In the genomic region with DNA sequence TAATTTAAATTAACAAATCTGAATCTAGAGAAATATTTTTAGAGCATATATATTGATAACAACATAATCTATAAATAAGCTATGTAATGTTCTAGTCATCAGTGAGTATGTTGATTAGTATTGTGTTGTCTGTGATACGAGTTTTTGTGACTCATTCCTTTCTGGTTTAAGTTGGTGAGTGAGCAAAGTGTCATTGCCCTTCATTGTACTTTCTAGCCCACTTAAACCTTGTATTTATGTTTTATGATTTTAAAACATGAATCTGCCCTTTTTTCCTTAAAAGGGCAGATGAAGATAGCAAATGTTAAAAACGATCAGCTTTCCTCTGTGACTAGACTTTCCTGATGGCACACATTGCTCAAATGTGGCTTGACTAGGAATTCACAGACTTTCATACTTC, we compare ENCODE assay signal across 12 cellular contexts. TPM values are rescaled to one million over a fixed set of nuclear protein-coding genes. Genes with fewer than 3 reads are reported as not detected.
A peak's percentile ranks its signal among the peaks of the same experiment; 100 is the strongest.
DNase-seq lines count a peak whose midpoint lies in the region; ATAC-seq and TF ChIP-seq lines count a peak whose summit lies in the region.
"Had no signal": no experiment of that assay in that cellular context is flagged by ENCODE, and none has a peak within 500 bp of the region (broad histone marks: within the 10 kb centered on the region; RNA-seq: fewer than 3 reads in every experiment).

No MANE protein-coding gene starts in this region.

- H3K4me1 Mint-ChIP-seq in CD4-positive, alpha-beta T cell (ENCODE audit: low read depth), result peaks cover 61% of the 10 kb centered on the region

- H3K4me3 ChIP-seq in ACC112 (ENCODE audit: low read depth, low read length) (no peak overlapping the region), GM23248 (no peak overlapping the region), adipocyte (ENCODE audit: low read length) (no peak overlapping the region), foreskin fibroblast (ENCODE audit: low read depth in 1 of 2, low read length in 2 of 2) (no peak overlapping the region)
- H3K4me3 ChIP-seq: pancreas had no signal

- no peaks in the 10 kb centered on the region for H3K27me3 Mint-ChIP-seq in CD4-positive, alpha-beta T cell

- DNase-seq in GM23248 (peak; percentile 83), adipocyte (ENCODE audit: low read depth) (peak; percentile 17), foreskin fibroblast (peak; percentile 56 to 66), cerebellum (ENCODE audit: low spot score) (no peak), NCI-H1436 (lab: John Stamatoyannopoulos, UW) (no peak)
- DNase-seq in CD4-positive, alpha-beta T cell, result no peak
- no peak for DNase-seq in stimulated activated naive CD4-positive, alpha-beta T cell treated with Interleukin-2 at 50 U/mL for 16 hours (lab: John Stamatoyannopoulos, UW)
- DNase-seq: NCI-H2029, NCI-H748 treated with DMSO at 0.1 percent for 48 hours, pancreas had no signal

- H3K4me2 ChIP-seq in GM23248 (ENCODE audit: unreplicated experiment), result no peak overlapping the region

- H3K79me2 ChIP-seq in ACC112 (ENCODE audit: control insufficient read depth, insufficient read depth, low read length, unreplicated experiment), result peaks cover 3% of the 10 kb centered on the region
- H3K79me2 ChIP-seq in GM23248 (ENCODE audit: insufficient read depth), result peaks cover 65% of the 10 kb centered on the region

- no peaks in the 10 kb centered on the region for H3K9me3 Mint-ChIP-seq in CD4-positive, alpha-beta T cell
- H3K9me3 Mint-ChIP-seq: T-helper 1 cell treated with Interleukin-12 subunit alpha and Interleukin-12 subunit beta and Interleukin-4 antibody, amounts not matched to agents 30 μg/mL and 1 μg/mL, for 36 hours had no signal

- H3K36me3 ChIP-seq in ACC112 (ENCODE audit: insufficient read depth, low read length), result no peaks in the 10 kb centered on the region
- no peaks in the 10 kb centered on the region for H3K36me3 ChIP-seq in GM23248 (ENCODE audit: low read depth)
- H3K36me3 ChIP-seq in adipocyte (ENCODE audit: control insufficient read depth, insufficient read depth, low read length, severe bottlenecking), result no peaks in the 10 kb centered on the region
- H3K36me3 ChIP-seq: pancreas had no signal

- H3K27me3 ChIP-seq in ACC112 (ENCODE audit: insufficient read depth, low read length) (no peaks in the 10 kb centered on the region), GM23248 (replicated peaks; ENCODE audit: insufficient read depth) (no peaks in the 10 kb centered on the region), adipocyte (replicated peaks; ENCODE audit: control insufficient read depth, insufficient read depth, low read length) (no peaks in the 10 kb centered on the region)
- no peaks in the 10 kb centered on the region for H3K27me3 ChIP-seq in CD4-positive, alpha-beta T cell (ENCODE audit: control insufficient read depth, insufficient read depth, low read length)
- H3K27me3 ChIP-seq: pancreas had no signal

- no peak overlapping the region for H3K27ac Mint-ChIP-seq in CD4-positive, alpha-beta T cell
- H3K27ac Mint-ChIP-seq: T-helper 1 cell treated with Interleukin-12 subunit alpha and Interleukin-12 subunit beta and Interleukin-4 antibody, amounts not matched to agents 30 μg/mL and 1 μg/mL, for 36 hours had no signal

- H3K36me3 Mint-ChIP-seq in CD4-positive, alpha-beta T cell (ENCODE audit: low read depth), result peaks cover 40% of the 10 kb centered on the region

- no peak for TF ChIP-seq CTCF in foreskin fibroblast (IDR thresholded peaks at IDR 0.05; ENCODE audit: low read depth, low read length)
- TF ChIP-seq CTCF in CD4-positive, alpha-beta T cell (IDR thresholded peaks at IDR 0.05), result no peak

- H2AFZ ChIP-seq in ACC112 (ENCODE audit: low read length, unreplicated experiment) (no peak overlapping the region), GM23248 (no peak overlapping the region)

- 0 to 1% methylated on average over 2 of the region's 2 CpGs for WGBS in GM23248 (ENCODE audit: low coverage in 1 of 2, low lambda C conversion rate in 2 of 2, missing lambda C conversion rate in 2 of 2), 2 experiments

- intact Hi-C loops in CD4-positive, alpha-beta T cell (cut with DNase I, micrococcal nuclease), result no loop called here

- H3K9me2 ChIP-seq in GM23248 (ENCODE audit: insufficient read depth), result no peaks in the 10 kb centered on the region

- H3F3A ChIP-seq in GM23248 (ENCODE audit: insufficient read depth), result peaks cover 27% of the 10 kb centered on the region

- H3K9ac ChIP-seq in GM23248 (0 out of 2 replicates have a peak overlapping the region, but pooled peaks have one; percentile 34), adipocyte (ENCODE audit: low read length) (no peak overlapping the region)

- ATAC-seq in CD4-positive, alpha-beta T cell (ENCODE audit: poor library complexity), result no peak
- ATAC-seq: pancreas had no signal

- in situ Hi-C loops in GM23248 (cut with MboI), result no loop called here

- H3K27ac ChIP-seq in ACC112 (ENCODE audit: low read depth, low read length) (peak overlapping the region; percentile 71), GM23248 (peak overlapping the region; percentile 58)
- H3K27ac ChIP-seq in CD4-positive, alpha-beta T cell (ENCODE audit: low read depth, low read length), result no peak overlapping the region
- H3K27ac ChIP-seq: pancreas had no signal

- POLR2A ChIA-PET in CD4-positive, alpha-beta T cell (lab: Charles Lee), result interaction anchor here (2.5 kb wide), 1 partner anchor 38 kb away, joined by 11 read pairs; a partner anchor contains a TSS

- CTCF ChIA-PET in CD4-positive, alpha-beta T cell (lab: Charles Lee), result interaction anchor here (0.7 kb wide), 1 partner anchor 36 kb away, joined by 3 read pairs; no protein-coding TSS in a partner anchor

- H3K9me3 ChIP-seq in GM23248 (ENCODE audit: low read depth) (no peaks in the 10 kb centered on the region), adipocyte (ENCODE audit: control insufficient read depth, low read length) (no peaks in the 10 kb centered on the region)
- no peaks in the 10 kb centered on the region for H3K9me3 ChIP-seq in CD4-positive, alpha-beta T cell (ENCODE audit: control insufficient read depth, low read length)
- H3K9me3 ChIP-seq: pancreas had no signal

- no peak overlapping the region for H3K4me3 Mint-ChIP-seq in CD4-positive, alpha-beta T cell
- H3K4me3 Mint-ChIP-seq: T-helper 1 cell treated with Interleukin-12 subunit alpha and Interleukin-12 subunit beta and Interleukin-4 antibody, amounts not matched to agents 30 μg/mL and 1 μg/mL, for 36 hours had no signal

- H3K4me1 ChIP-seq in ACC112 (ENCODE audit: control insufficient read depth, insufficient read depth, low read length, unreplicated experiment) (peaks cover 18% of the 10 kb centered on the region), GM23248 (ENCODE audit: insufficient read depth) (peaks cover 20% of the 10 kb centered on the region), adipocyte (ENCODE audit: control insufficient read depth, insufficient read depth, low read length) (peaks cover 8% of the 10 kb centered on the region)

- H4K20me1 ChIP-seq in GM23248 (ENCODE audit: insufficient read depth), result no peaks in the 10 kb centered on the region

RNA-seq across cellular contexts. Expression of a gene that starts 38.5 kb away (rescaled TPM):
- total RNA-seq in GM23248 (2014; rRNA removed; shearing (Covaris generic)), result 16.8 and 18.0 TPM in 2 replicates
- 10.7 and 12.4 TPM in 2 replicates for polyA plus RNA-seq in GM23248 (2016; fragmentation: Nextera tagmentation; extraction: Ambion mirVana)
- 36.7 TPM for total RNA-seq in cerebellum
- 10 to 100 TPM; 24.1 to 24.9 TPM for total RNA-seq in CD4-positive, alpha-beta T cell

RNA-seq across cellular contexts. Expression of a gene that starts 48.6 kb away (rescaled TPM):
- 0.43 and 0.89 TPM in 2 replicates for total RNA-seq in GM23248 (2014; rRNA removed; shearing (Covaris generic))
- polyA plus RNA-seq in GM23248 (2016; fragmentation: Nextera tagmentation; extraction: Ambion mirVana), result 0.90 and 1.6 TPM in 2 replicates
- 0.18 TPM for total RNA-seq in cerebellum
- 1 to 10 TPM in 1 of 2 experiments, under 1 TPM in 1; 0.25 to 1.1 TPM for total RNA-seq in CD4-positive, alpha-beta T cell

Comparison
In these comparisons a context has a peak if more than half of its experiments do, and no peak if none do; other contexts are left out.
1. DNase-seq: peak in GM23248 (single experiment), adipocyte (single experiment) and foreskin fibroblast (2 of 2); none in cerebellum (single experiment), CD4-positive, alpha-beta T cell (0 of 10), NCI-H1436 (single experiment) and stimulated activated naive CD4-positive, alpha-beta T cell treated with Interleukin-2 at 50 U/mL for 16 hours (single experiment).